Comparison of ENCODE assay signal across 35 cellular contexts in the genomic region with DNA sequence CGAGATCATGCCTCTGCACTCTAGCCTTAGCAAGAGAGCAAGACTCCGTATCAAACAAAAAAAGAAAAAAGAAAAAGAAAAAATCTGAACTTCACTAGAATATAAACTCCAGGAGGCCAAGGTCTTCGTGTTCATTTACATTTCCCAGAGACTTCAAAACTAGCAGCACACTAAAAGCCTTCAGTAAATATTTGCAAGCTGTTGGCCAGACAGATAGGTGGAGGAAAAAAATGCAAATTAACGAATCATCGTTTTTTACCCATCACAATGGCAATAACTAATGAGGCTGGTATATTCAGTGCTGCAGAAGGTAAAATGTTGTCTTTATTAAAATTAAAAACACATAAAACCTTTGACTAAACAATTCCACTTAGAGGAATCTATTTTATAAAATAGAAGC.
"Had no signal": no experiment of that assay in that cellular context is flagged by ENCODE, and none has a peak within 500 bp of the region (broad histone marks: within the 10 kb centered on the region; RNA-seq: fewer than 3 reads in every experiment).

No MANE protein-coding gene starts in this region.

- DNase-seq: activated CD4-positive, alpha-beta memory T cell treated with anti-CD3 and anti-CD28 coated beads, Interleukin-2, amount 10 ng/mL, durations not matched to agents 7 days and 5 days; activated CD4-positive, alpha-beta T cell treated with anti-CD3 and anti-CD28 coated beads for 36 hours; activated CD4-positive, alpha-beta T cell treated with anti-CD3 and anti-CD28 coated beads, Interleukin-2, amount 50 U/mL, for 1 hour; activated CD8-positive, alpha-beta memory T cell treated with anti-CD3 and anti-CD28 coated beads for 24 hours; activated CD8-positive, alpha-beta memory T cell treated with anti-CD3 and anti-CD28 coated beads, Interleukin-2, amount 10 ng/mL, durations not matched to agents 7 days and 5 days; activated CD8-positive, alpha-beta memory T cell treated with anti-CD3 and anti-CD28 coated beads, Interleukin-2, amount 50 U/mL, for 48 hours; activated gamma-delta T cell; activated naive CD4-positive, alpha-beta T cell treated with Interleukin-2 at 50 U/mL for 16 hours; activated naive CD8-positive, alpha-beta T cell treated with anti-CD3 and anti-CD28 coated beads, Interleukin-2, amount 10 ng/mL, durations not matched to agents 7 days and 5 days; activated T-cell treated with anti-CD3 and anti-CD28 coated beads, Interleukin-2, amount 50 U/mL, for 48 hours; amygdala; MM.1S; MV-4-11; NCI-H1092; NCI-H1436 treated with DMSO at 0.1 percent for 48 hours; NCI-H187; NCI-H2029 treated with DMSO at 0.1 percent for 48 hours; NCI-H2107; NCI-H2171 treated with DMSO at 0.1 percent for 48 hours; NCI-H2227 treated with DMSO at 0.1 percent for 48 hours; NCI-H446; NCI-H510A treated with DMSO at 0.1 percent for 48 hours; PC-3; Peyer's patch; RPMI8226; SHP77 treated with DMSO at 0.1 percent for 48 hours; SK-N-SH had no signal

- H3K27me3 ChIP-seq: ascending aorta, Peyer's patch, SJSA1 had no signal

- H3K9ac ChIP-seq: SK-N-SH had no signal

- ATAC-seq: activated CD4-positive, alpha-beta T cell treated with anti-CD3 and anti-CD28 coated beads for 36 hours; activated CD4-positive, CD25-positive, alpha-beta regulatory T cell treated with anti-CD3 and anti-CD28 coated beads, Interleukin-2, amount 50 U/mL, for 24 hours; activated CD8-positive, alpha-beta memory T cell treated with anti-CD3 and anti-CD28 coated beads, Interleukin-2, amount 10 ng/mL, durations not matched to agents 7 days and 5 days; activated T-helper 17 cell treated with anti-CD3 and anti-CD28 coated beads, Interleukin-2, amount 50 U/mL, for 72 hours; PC-3 had no signal

- H3K4me1 ChIP-seq: ascending aorta, SJSA1 had no signal

- H3K27ac Mint-ChIP-seq: activated CD4-positive, alpha-beta memory T cell treated with anti-CD3 and anti-CD28 coated beads, Interleukin-2, amount 10 ng/mL, durations not matched to agents 7 days and 5 days; activated CD4-positive, alpha-beta T cell treated with anti-CD3 and anti-CD28 coated beads for 36 hours; activated CD8-positive, alpha-beta memory T cell treated with anti-CD3 and anti-CD28 coated beads, Interleukin-2, amount 10 ng/mL, durations not matched to agents 7 days and 5 days; activated naive CD4-positive, alpha-beta T cell treated with anti-CD3 and anti-CD28 coated beads, Interleukin-2, amount 50 U/mL, for 24 hours; activated naive CD8-positive, alpha-beta T cell treated with anti-CD3 and anti-CD28 coated beads, Interleukin-2, amount 10 ng/mL, durations not matched to agents 7 days and 5 days; activated T-helper 17 cell treated with anti-CD3 and anti-CD28 coated beads, Interleukin-2, amount 50 U/mL, for 72 hours; T-helper 1 cell treated with Interleukin-12 subunit alpha and Interleukin-12 subunit beta and Interleukin-4 antibody, amounts not matched to agents 30 μg/mL and 1 μg/mL, for 36 hours; T-helper 2 cell treated with Interferon-gamma antibody and Interleukin-4, amounts not matched to agents 5 μg/mL and 100 μg/mL, for 36 hours had no signal

- FAIRE-seq: TTC549 had no signal

- H3K4me2 ChIP-seq: SK-N-SH had no signal

- H3K9me3 ChIP-seq: ascending aorta, Peyer's patch, SJSA1, SK-N-SH had no signal

- H3K27ac ChIP-seq: ascending aorta, Peyer's patch, SJSA1 had no signal

- H3K4me1 Mint-ChIP-seq: activated naive CD4-positive, alpha-beta T cell treated with anti-CD3 and anti-CD28 coated beads, Interleukin-2, amount 50 U/mL, for 24 hours; activated T-helper 17 cell treated with anti-CD3 and anti-CD28 coated beads, Interleukin-2, amount 50 U/mL, for 72 hours had no signal

- H3K4me3 ChIP-seq: ascending aorta, Peyer's patch, SJSA1 had no signal

- H3K27me3 Mint-ChIP-seq: activated CD4-positive, alpha-beta memory T cell treated with anti-CD3 and anti-CD28 coated beads, Interleukin-2, amount 10 ng/mL, durations not matched to agents 7 days and 5 days; activated CD4-positive, alpha-beta T cell treated with anti-CD3 and anti-CD28 coated beads for 36 hours; activated CD8-positive, alpha-beta memory T cell treated with anti-CD3 and anti-CD28 coated beads, Interleukin-2, amount 10 ng/mL, durations not matched to agents 7 days and 5 days; activated naive CD4-positive, alpha-beta T cell treated with anti-CD3 and anti-CD28 coated beads, Interleukin-2, amount 50 U/mL, for 24 hours; activated naive CD8-positive, alpha-beta T cell treated with anti-CD3 and anti-CD28 coated beads, Interleukin-2, amount 10 ng/mL, durations not matched to agents 7 days and 5 days; activated T-helper 17 cell treated with anti-CD3 and anti-CD28 coated beads, Interleukin-2, amount 50 U/mL, for 72 hours had no signal

- H3K36me3 ChIP-seq: SJSA1 had no signal

- H3K9me3 Mint-ChIP-seq: activated CD4-positive, alpha-beta memory T cell treated with anti-CD3 and anti-CD28 coated beads, Interleukin-2, amount 10 ng/mL, durations not matched to agents 7 days and 5 days; activated naive CD4-positive, alpha-beta T cell treated with anti-CD3 and anti-CD28 coated beads, Interleukin-2, amount 50 U/mL, for 24 hours; activated naive CD8-positive, alpha-beta T cell treated with anti-CD3 and anti-CD28 coated beads, Interleukin-2, amount 10 ng/mL, durations not matched to agents 7 days and 5 days; activated T-helper 17 cell treated with anti-CD3 and anti-CD28 coated beads, Interleukin-2, amount 50 U/mL, for 72 hours; T-helper 1 cell treated with Interleukin-12 subunit alpha and Interleukin-12 subunit beta and Interleukin-4 antibody, amounts not matched to agents 30 μg/mL and 1 μg/mL, for 36 hours; T-helper 2 cell treated with Interferon-gamma antibody and Interleukin-4, amounts not matched to agents 5 μg/mL and 100 μg/mL, for 36 hours had no signal

- H3K4me3 Mint-ChIP-seq: activated CD4-positive, alpha-beta memory T cell treated with anti-CD3 and anti-CD28 coated beads, Interleukin-2, amount 10 ng/mL, durations not matched to agents 7 days and 5 days; activated CD4-positive, alpha-beta T cell treated with anti-CD3 and anti-CD28 coated beads for 36 hours; activated CD8-positive, alpha-beta memory T cell treated with anti-CD3 and anti-CD28 coated beads, Interleukin-2, amount 10 ng/mL, durations not matched to agents 7 days and 5 days; activated naive CD4-positive, alpha-beta T cell treated with anti-CD3 and anti-CD28 coated beads, Interleukin-2, amount 50 U/mL, for 24 hours; activated naive CD8-positive, alpha-beta T cell treated with anti-CD3 and anti-CD28 coated beads, Interleukin-2, amount 10 ng/mL, durations not matched to agents 7 days and 5 days; activated T-helper 17 cell treated with anti-CD3 and anti-CD28 coated beads, Interleukin-2, amount 50 U/mL, for 72 hours; T-helper 1 cell treated with Interleukin-12 subunit alpha and Interleukin-12 subunit beta and Interleukin-4 antibody, amounts not matched to agents 30 μg/mL and 1 μg/mL, for 36 hours; T-helper 2 cell treated with Interferon-gamma antibody and Interleukin-4, amounts not matched to agents 5 μg/mL and 100 μg/mL, for 36 hours had no signal
